Comparison of ENCODE assay signal across 22 cellular contexts in genomic region chr14:102424520-102424919, GRCh38.
A peak's percentile ranks its signal among the peaks of the same experiment; 100 is the strongest.
DNase-seq lines count a peak whose midpoint lies in the region; FAIRE-seq and TF ChIP-seq lines count a peak whose summit lies in the region.
"Had no signal": no experiment of that assay in that cellular context is flagged by ENCODE, and none has a peak within 500 bp of the region (broad histone marks: within the 10 kb centered on the region; RNA-seq: fewer than 3 reads in every experiment).

No MANE protein-coding gene starts in this region.

- H3K4me2 ChIP-seq in H1 (ENCODE audit: insufficient read depth in 1 of 2, low read depth in 2 of 2, low read length in 2 of 2): no peak overlapping the region
- H3K4me2 ChIP-seq in osteoblast (ENCODE audit: insufficient read depth, low read length): no peak overlapping the region
- H3K4me2 ChIP-seq in neural progenitor cell: no peak overlapping the region
- H3K4me2 ChIP-seq: GM23338 had no signal

- no peaks in the 10 kb centered on the region for H3K4me1 Mint-ChIP-seq in neural progenitor cell
- H3K4me1 Mint-ChIP-seq: CD4-positive, CD25-positive, alpha-beta regulatory T cell; CD8-positive, alpha-beta memory T cell; GM23338; IgD-negative memory B cell had no signal

- no peak overlapping the region for H3K23ac ChIP-seq in H1 (ENCODE audit: insufficient read length)

- H3K27me3 ChIP-seq in H1 (replicated peaks in 1 of 4; ENCODE audit: control insufficient read depth in 3 of 4, extremely low read depth in 1 of 4, insufficient read depth in 3 of 4, low read length in 3 of 4): no peaks in the 10 kb centered on the region
- no peaks in the 10 kb centered on the region for H3K27me3 ChIP-seq in osteoblast (ENCODE audit: insufficient read depth, low read length)
- no peaks in the 10 kb centered on the region for H3K27me3 ChIP-seq in neural progenitor cell
- H3K27me3 ChIP-seq: BE2C had no signal

- H3K4me1 ChIP-seq in H1 (replicated peaks in 1 of 4; ENCODE audit: control insufficient read depth in 3 of 4, insufficient read depth in 4 of 4, low read length in 3 of 4): no peaks in the 10 kb centered on the region
- H3K4me1 ChIP-seq in osteoblast (ENCODE audit: insufficient read depth, low read length): no peaks in the 10 kb centered on the region
- no peaks in the 10 kb centered on the region for H3K4me1 ChIP-seq in neural progenitor cell
- H3K4me1 ChIP-seq: BE2C had no signal

- no peak overlapping the region for H3K4ac ChIP-seq in H1 (replicated peaks; ENCODE audit: insufficient read length, low read depth, low read length)

- no peak overlapping the region for H3K27ac Mint-ChIP-seq in neural progenitor cell
- H3K27ac Mint-ChIP-seq: CD4-positive, CD25-positive, alpha-beta regulatory T cell; CD8-positive, alpha-beta memory T cell; IgD-negative memory B cell had no signal

- H3F3A ChIP-seq in neural progenitor cell (ENCODE audit: low read depth): no peaks in the 10 kb centered on the region

- no peak overlapping the region for H3K27ac ChIP-seq in H1 (ENCODE audit: low read depth, low read length)
- H3K27ac ChIP-seq in osteoblast (ENCODE audit: low read depth, low read length): no peak overlapping the region
- H3K27ac ChIP-seq in neural progenitor cell: no peak overlapping the region

- peak; percentile 18 for DNase-seq in activated CD8-positive, alpha-beta memory T cell treated with anti-CD3 and anti-CD28 coated beads, Interleukin-2, amount 50 U/mL, for 48 hours
- no peak for DNase-seq in activated CD8-positive, alpha-beta memory T cell treated with anti-CD3 and anti-CD28 coated beads, Interleukin-2, amount 50 U/mL, for 4 hours
- DNase-seq in H1 (ENCODE audit: low read depth in 1 of 2, low spot score in 2 of 2): no peak
- DNase-seq in osteoblast (ENCODE audit: insufficient read length, low spot score, missing footprints): peak; percentile 35
- no peak for DNase-seq in neural progenitor cell (ENCODE audit: low spot score)
- DNase-seq in Ammon's horn (ENCODE audit: low spot score): no peak
- DNase-seq in Kasumi-1 (lab: John Stamatoyannopoulos, UW): no peak
- DNase-seq: 8988T; BE2C; C1 segment of cervical spinal cord; CD4-positive, CD25-positive, alpha-beta regulatory T cell; CD8-positive, alpha-beta memory T cell; COR-L47; DMS 273 treated with DMSO at 0.1 percent for 48 hours; DMS53; H7 had no signal

- H3K79me2 ChIP-seq in H1 (ENCODE audit: control insufficient read depth in 1 of 2, insufficient read depth in 2 of 2, low read length in 2 of 2): no peaks in the 10 kb centered on the region
- no peaks in the 10 kb centered on the region for H3K79me2 ChIP-seq in osteoblast (ENCODE audit: insufficient read depth, low read length)
- no peaks in the 10 kb centered on the region for H3K79me2 ChIP-seq in neural progenitor cell (ENCODE audit: low read depth)

- no peaks in the 10 kb centered on the region for H3K23me2 ChIP-seq in H1 (ENCODE audit: low read depth, low read length)

- no peaks in the 10 kb centered on the region for H3K79me1 ChIP-seq in H1 (ENCODE audit: low read depth, low read length)

- POLR2A ChIA-PET in H1 (lab: Charles Lee; ENCODE audit: partially characterized antibody): no interaction called here

- no peaks in the 10 kb centered on the region for H4K20me1 ChIP-seq in H1 (replicated peaks in 1 of 2; ENCODE audit: control insufficient read depth in 1 of 2, insufficient read depth in 2 of 2, low read length in 2 of 2)
- no peaks in the 10 kb centered on the region for H4K20me1 ChIP-seq in osteoblast (ENCODE audit: insufficient read depth, low read length)
- H4K20me1 ChIP-seq in neural progenitor cell (ENCODE audit: low read depth): peaks cover 7% of the 10 kb centered on the region

- TF ChIP-seq EP300 in H1 (IDR thresholded peaks at IDR 0.05; ENCODE audit: borderline replicate concordance in 1 of 2, low read depth in 2 of 2, low read length in 2 of 2): no peak

- no peak for TF ChIP-seq RAD21 in H1 (IDR thresholded peaks at IDR 0.05 in 1 of 2, conservative IDR thresholded peaks at IDR 0.05 in 1 of 2; ENCODE audit: low read depth in 2 of 2, low read length in 2 of 2)

- no peak overlapping the region for H4K8ac ChIP-seq in H1 (ENCODE audit: extremely low read depth, insufficient read depth, low read length)

- 92% methylated on average over 4 of the region's 4 CpGs; no CpG with 5 or more reads in 1 of the 2 experiments for WGBS in H1 (ENCODE audit: extremely low coverage in 1 of 2, insufficient coverage in 1 of 2, insufficient read length in 1 of 2, insufficient replicate concordance in 2 of 2, low coverage in 1 of 2, low lambda C conversion rate in 2 of 2, missing lambda C conversion rate in 1 of 2), 2 experiments

- peaks cover 19% of the 10 kb centered on the region for H3K36me3 Mint-ChIP-seq in neural progenitor cell

- no peak overlapping the region for H2BK12ac ChIP-seq in H1 (ENCODE audit: low read depth, low read length)

- H3K36me3 ChIP-seq in H1 (ENCODE audit: control insufficient read depth in 2 of 4, insufficient read depth in 4 of 4, low read length in 3 of 4) (peaks cover 0 to 9% (median 0%) of the 10 kb centered on the region in 4 experiments; a peak in 1 of 8 replicates), osteoblast (ENCODE audit: insufficient read depth, low read length) (peaks cover 5% of the 10 kb centered on the region), neural progenitor cell (no peaks in the 10 kb centered on the region)
- H3K36me3 ChIP-seq: BE2C had no signal

- TF ChIP-seq CTCF in H1 (IDR thresholded peaks at IDR 0.05; ENCODE audit: control extremely low read depth in 1 of 3, insufficient read depth in 1 of 3, low read depth in 1 of 3, low read length in 3 of 3): no peak
- TF ChIP-seq CTCF in osteoblast (IDR thresholded peaks at IDR 0.05; ENCODE audit: extremely low read depth, low read depth, low read length): no peak
- no peak for TF ChIP-seq CTCF in neural progenitor cell (IDR thresholded peaks at IDR 0.05)

- no peak overlapping the region for H2BK20ac ChIP-seq in H1 (ENCODE audit: low read length)

- H3K9me3 ChIP-seq in H1 (ENCODE audit: insufficient read depth in 2 of 2, low read depth in 1 of 2, low read length in 1 of 2): no peaks in the 10 kb centered on the region
- H3K9me3 ChIP-seq in osteoblast (ENCODE audit: low read depth, low read length): no peaks in the 10 kb centered on the region
- H3K9me3 ChIP-seq in neural progenitor cell (ENCODE audit: low read depth): no peaks in the 10 kb centered on the region
- H3K9me3 ChIP-seq: BE2C had no signal

- no peak overlapping the region for H3K4me3 Mint-ChIP-seq in neural progenitor cell
- H3K4me3 Mint-ChIP-seq: CD4-positive, CD25-positive, alpha-beta regulatory T cell; CD8-positive, alpha-beta memory T cell; GM23338; IgD-negative memory B cell had no signal

- no peak overlapping the region for H2BK120ac ChIP-seq in H1 (replicated peaks; ENCODE audit: low read depth, low read length)

- no peak overlapping the region for H3K4me3 ChIP-seq in H1 (ENCODE audit: extremely low read depth in 1 of 4, insufficient read depth in 2 of 4, low read depth in 3 of 4, low read length in 4 of 4)
- H3K4me3 ChIP-seq in osteoblast (ENCODE audit: insufficient read depth, low read length): no peak overlapping the region
- no peak overlapping the region for H3K4me3 ChIP-seq in neural progenitor cell
- H3K4me3 ChIP-seq: GM23338 had no signal

- no peak overlapping the region for H3K14ac ChIP-seq in H1 (ENCODE audit: insufficient read length)

- H3K9me3 Mint-ChIP-seq in neural progenitor cell: no peaks in the 10 kb centered on the region
- H3K9me3 Mint-ChIP-seq: CD4-positive, CD25-positive, alpha-beta regulatory T cell; CD8-positive, alpha-beta memory T cell; GM23338; IgD-negative memory B cell had no signal

- no peak overlapping the region for H2BK5ac ChIP-seq in H1 (ENCODE audit: low read depth, low read length)

- H4K5ac ChIP-seq in H1 (ENCODE audit: insufficient read length, low read depth, low read length): no peak overlapping the region

- no peak overlapping the region for H2AK5ac ChIP-seq in H1 (ENCODE audit: low read depth, low read length)

- no peak overlapping the region for H2AFZ ChIP-seq in H1 (ENCODE audit: low read length)
- no peak overlapping the region for H2AFZ ChIP-seq in osteoblast (ENCODE audit: low read length)
- H2AFZ ChIP-seq in neural progenitor cell (replicated peaks): no peak overlapping the region
- H2AFZ ChIP-seq: GM23338 had no signal

- H2BK15ac ChIP-seq in H1 (ENCODE audit: low read length): peak overlapping the region; percentile 93; the same call in 1 of the 2 replicates

- CTCF ChIA-PET in H1 (lab: Charles Lee; ENCODE audit: partially characterized antibody): interaction anchor here (1.5 kb wide), 1 partner anchor 14 kb away, joined by 4 read pairs; no protein-coding TSS in a partner anchor

- no peak overlapping the region for H3K56ac ChIP-seq in H1 (replicated peaks; ENCODE audit: insufficient read length, low read depth, low read length)

- peaks cover 2% of the 10 kb centered on the region for H3K27me3 Mint-ChIP-seq in neural progenitor cell (ENCODE audit: insufficient read depth, low read depth)
- H3K27me3 Mint-ChIP-seq: CD4-positive, CD25-positive, alpha-beta regulatory T cell; CD8-positive, alpha-beta memory T cell; IgD-negative memory B cell had no signal

- no peak for TF ChIP-seq POLR2A in H1 (IDR thresholded peaks at IDR 0.05; ENCODE audit: control extremely low read depth in 1 of 2, low read depth in 2 of 2, low read length in 2 of 2)

- H3K9ac ChIP-seq in H1 (replicated peaks in 1 of 4; ENCODE audit: extremely low read depth in 1 of 4, low read depth in 3 of 4, low read length in 3 of 4): no peak overlapping the region
- H3K9ac ChIP-seq in neural progenitor cell: no peak overlapping the region

- no peak for FAIRE-seq in H1 (lab: Jason Lieb, UNC)
- FAIRE-seq: G401.6, GM18507, HepG2, HTR-8/SVneo had no signal

- no peak overlapping the region for H4K91ac ChIP-seq in H1 (replicated peaks; ENCODE audit: insufficient read length, low read length)

- no peak overlapping the region for H3K18ac ChIP-seq in H1 (ENCODE audit: extremely low read depth, low read length)

TF ChIP-seq in H1, 55 proteins besides CTCF, POLR2A, EP300 and RAD21:
- TF ChIP-seq, protein P1, sequence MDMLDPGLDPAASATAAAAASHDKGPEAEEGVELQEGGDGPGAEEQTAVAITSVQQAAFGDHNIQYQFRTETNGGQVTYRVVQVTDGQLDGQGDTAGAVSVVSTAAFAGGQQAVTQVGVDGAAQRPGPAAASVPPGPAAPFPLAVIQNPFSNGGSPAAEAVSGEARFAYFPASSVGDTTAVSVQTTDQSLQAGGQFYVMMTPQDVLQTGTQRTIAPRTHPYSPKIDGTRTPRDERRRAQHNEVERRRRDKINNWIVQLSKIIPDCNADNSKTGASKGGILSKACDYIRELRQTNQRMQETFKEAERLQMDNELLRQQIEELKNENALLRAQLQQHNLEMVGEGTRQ (IDR thresholded peaks at IDR 0.05; ENCODE audit: low read length): no peak
- TF ChIP-seq KDM5A (IDR thresholded peaks at IDR 0.05; ENCODE audit: low read length) (no peak), TAF1 (IDR thresholded peaks at IDR 0.05; ENCODE audit: low read depth, low read length) (no peak)

Comparison
In these comparisons a context has a peak if more than half of its experiments do, and no peak if none do; other contexts are left out.
1. DNase-seq: peak in activated CD8-positive, alpha-beta memory T cell treated with anti-CD3 and anti-CD28 coated beads, Interleukin-2, amount 50 U/mL, for 48 hours (single experiment) and osteoblast (single experiment); none in activated CD8-positive, alpha-beta memory T cell treated with anti-CD3 and anti-CD28 coated beads, Interleukin-2, amount 50 U/mL, for 4 hours (single experiment), H1 (0 of 2), neural progenitor cell (single experiment), Ammon's horn (single experiment) and Kasumi-1 (0 of 2).